ENCODE assay signal across 30 cellular contexts in the genomic region with DNA sequence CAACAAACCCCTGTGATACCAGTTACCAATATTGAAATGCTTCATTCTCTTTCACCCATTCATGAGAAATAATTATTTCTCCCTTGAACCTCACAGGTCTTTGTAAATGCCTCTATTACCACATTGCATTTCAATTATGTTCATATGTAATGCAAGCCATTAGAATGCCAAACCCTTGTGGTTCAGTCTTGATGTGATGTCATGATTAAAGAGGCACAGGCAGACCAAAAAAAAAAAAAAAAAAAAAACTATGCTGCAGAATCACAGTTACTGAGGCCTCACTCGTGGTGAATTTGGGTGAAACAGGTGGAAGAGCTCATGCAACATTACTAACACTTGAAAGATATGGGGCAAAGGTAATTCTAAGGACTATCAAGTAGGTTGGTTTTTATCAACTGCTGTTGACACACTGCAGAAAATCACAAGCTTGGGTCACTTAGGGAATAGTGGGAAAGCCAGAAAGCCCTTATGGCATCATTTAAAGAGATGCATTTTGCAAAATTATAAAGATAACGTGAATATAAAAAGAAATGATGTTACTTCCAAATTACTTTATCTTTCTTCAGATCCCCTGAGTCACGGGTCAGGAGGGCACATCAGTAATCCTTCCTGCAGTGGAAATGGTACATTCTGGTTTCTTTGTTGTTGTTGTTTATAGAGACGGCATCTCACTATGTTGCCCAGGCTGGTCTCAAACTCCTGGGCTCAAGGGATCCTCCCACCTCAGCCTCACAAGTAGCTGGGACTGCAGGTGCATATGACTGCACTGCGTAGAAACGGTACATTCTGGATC. TPM values are rescaled to one million over a fixed set of nuclear protein-coding genes. Genes with fewer than 3 reads are reported as not detected.
DNase-seq lines count a peak whose midpoint lies in the region; ATAC-seq, FAIRE-seq and TF ChIP-seq lines count a peak whose summit lies in the region.
"Had no signal": no experiment of that assay in that cellular context is flagged by ENCODE, and none has a peak within 500 bp of the region (broad histone marks: within the 10 kb centered on the region; RNA-seq: fewer than 3 reads in every experiment).

No MANE protein-coding gene starts in this region.

- H3K4me2 ChIP-seq in K562 (ENCODE audit: insufficient read depth, low read length) = no peak overlapping the region
- no peak overlapping the region for H3K4me2 ChIP-seq in neuronal stem cell (ENCODE audit: insufficient read depth, low read length, poor library complexity, severe bottlenecking)
- H3K4me2 ChIP-seq: neural progenitor cell had no signal

- H3K36me3 Mint-ChIP-seq in activated T-helper 1 cell treated with anti-CD3 and anti-CD28 coated beads, Interleukin-12 subunit alpha, Interleukin-12 subunit beta, Interleukin-2, Interleukin-4 antibody, amounts not matched to agents 30 ng/mL and 10 ng/mL and 1 ng/mL, durations not matched to agents 14 hours and 24 hours and 36 hours (ENCODE audit: low read depth) = no peaks in the 10 kb centered on the region
- H3K36me3 Mint-ChIP-seq: memory B cell, neural progenitor cell had no signal

- ATAC-seq in K562 = no peak
- ATAC-seq: foreskin keratinocyte, left lung had no signal

- H3K79me1 ChIP-seq in neuronal stem cell (ENCODE audit: low read depth, low read length) = no peaks in the 10 kb centered on the region

- no peak for TF ChIP-seq POLR2A in K562 (conservative IDR thresholded peaks at IDR 0.05)

- DNase-seq in DMS53 (lab: John Stamatoyannopoulos, UW) (peak; percentile 40), DMS53 treated with DMSO at 0.1 percent for 48 hours (lab: John Stamatoyannopoulos, UW; ENCODE audit: unreplicated experiment) (no peak), HTR-8/SVneo (ENCODE audit: insufficient read length, low spot score) (no peak), K562 (ENCODE audit: extremely low read depth in 1 of 4, low spot score in 3 of 4) (no peak), fibroblast of villous mesenchyme (ENCODE audit: low read depth) (peak; percentile 30), neuronal stem cell (ENCODE audit: low spot score) (no peak), DMS153 (lab: John Stamatoyannopoulos, UW) (no peak)
- no peak for DNase-seq in activated T-helper 1 cell treated with anti-CD3 and anti-CD28 coated beads, Interleukin-12 subunit alpha, Interleukin-12 subunit beta, Interleukin-2, Interleukin-4 antibody, amounts not matched to agents 30 ng/mL and 10 ng/mL and 1 ng/mL, durations not matched to agents 14 hours and 24 hours and 36 hours (ENCODE audit: low spot score)
- DNase-seq: activated CD4-positive, alpha-beta T cell treated with anti-CD3 and anti-CD28 coated beads for 48 hours; activated naive CD4-positive, alpha-beta T cell; adrenal gland; foreskin keratinocyte; HCEC 1CT; head of caudate nucleus; islet precursor cell; left lung; NCI-H1092; NCI-H187; NCI-H446 treated with DMSO at 0.1 percent for 48 hours; NCI-H774; small intestine; stimulated activated naive CD4-positive, alpha-beta T cell had no signal

- no peak overlapping the region for H4K91ac ChIP-seq in neuronal stem cell (ENCODE audit: low read depth, low read length, poor library complexity)

- no peak overlapping the region for H3K27ac ChIP-seq in K562 (ENCODE audit: extremely low read depth, low read depth, low read length)
- H3K27ac ChIP-seq in neuronal stem cell (replicated peaks; ENCODE audit: low read length) = no peak overlapping the region
- H3K27ac ChIP-seq: 22Rv1, adrenal gland, breast epithelium, foreskin keratinocyte, neural progenitor cell, thoracic aorta had no signal

- in situ Hi-C loops in K562 (cut with MboI) = no loop called here

- no peak for TF ChIP-seq EP300 in K562 (IDR thresholded peaks at IDR 0.05; ENCODE audit: low read length)

- no peak overlapping the region for H3K4ac ChIP-seq in neuronal stem cell (ENCODE audit: low read length)

- H4K8ac ChIP-seq in neuronal stem cell (ENCODE audit: low read depth, low read length) = no peak overlapping the region

- no peak for TF ChIP-seq RAD21 in K562 (CRISPR knock-in tag; conservative IDR thresholded peaks at IDR 0.05 in 1 of 2, IDR thresholded peaks at IDR 0.05 in 1 of 2)

- H3K9me3 ChIP-seq in K562 (replicated peaks; ENCODE audit: control insufficient read depth, insufficient read depth, low read depth, low read length) (no peaks in the 10 kb centered on the region), neuronal stem cell (replicated peaks in 1 of 2; ENCODE audit: control insufficient read depth in 2 of 2, insufficient read depth in 1 of 2, low read depth in 1 of 2, low read length in 2 of 2) (no peaks in the 10 kb centered on the region)
- H3K9me3 ChIP-seq: adrenal gland, breast epithelium, left lung, thoracic aorta had no signal

- H2BK5ac ChIP-seq in neuronal stem cell (ENCODE audit: low read length) = no peak overlapping the region

- H3K4me3 Mint-ChIP-seq in activated T-helper 1 cell treated with anti-CD3 and anti-CD28 coated beads, Interleukin-12 subunit alpha, Interleukin-12 subunit beta, Interleukin-2, Interleukin-4 antibody, amounts not matched to agents 30 ng/mL and 10 ng/mL and 1 ng/mL, durations not matched to agents 14 hours and 24 hours and 36 hours = no peak overlapping the region
- H3K4me3 Mint-ChIP-seq: CD14-positive monocyte; memory B cell; neural progenitor cell; T-helper 2 cell treated with Interferon-gamma antibody and Interleukin-4, amounts not matched to agents 5 μg/mL and 100 μg/mL, for 36 hours had no signal

- no TSS peak for BruUV-seq in K562 (replicated peaks; lab: Mats Ljungman, UMichigan)

- CTCF ChIA-PET in K562 (lab: Yijun Ruan, JAX; ENCODE audit: low intra/inter-chr PET ratio) = no interaction called here

- no peak overlapping the region for H2BK15ac ChIP-seq in neuronal stem cell (ENCODE audit: low read length)

- H3K9me3 Mint-ChIP-seq in activated T-helper 1 cell treated with anti-CD3 and anti-CD28 coated beads, Interleukin-12 subunit alpha, Interleukin-12 subunit beta, Interleukin-2, Interleukin-4 antibody, amounts not matched to agents 30 ng/mL and 10 ng/mL and 1 ng/mL, durations not matched to agents 14 hours and 24 hours and 36 hours = no peaks in the 10 kb centered on the region
- H3K9me3 Mint-ChIP-seq: CD14-positive monocyte; memory B cell; neural progenitor cell; T-helper 2 cell treated with Interferon-gamma antibody and Interleukin-4, amounts not matched to agents 5 μg/mL and 100 μg/mL, for 36 hours had no signal

- H3K9ac ChIP-seq in K562 (ENCODE audit: insufficient read depth in 1 of 2, low read depth in 2 of 2, low read length in 2 of 2) (no peak overlapping the region), neuronal stem cell (ENCODE audit: low read depth, low read length, poor library complexity) (no peak overlapping the region)
- H3K9ac ChIP-seq: neural progenitor cell had no signal

- H3K27ac Mint-ChIP-seq in activated T-helper 1 cell treated with anti-CD3 and anti-CD28 coated beads, Interleukin-12 subunit alpha, Interleukin-12 subunit beta, Interleukin-2, Interleukin-4 antibody, amounts not matched to agents 30 ng/mL and 10 ng/mL and 1 ng/mL, durations not matched to agents 14 hours and 24 hours and 36 hours = no peak overlapping the region
- H3K27ac Mint-ChIP-seq: memory B cell; T-helper 2 cell treated with Interferon-gamma antibody and Interleukin-4, amounts not matched to agents 5 μg/mL and 100 μg/mL, for 36 hours had no signal

- H2AFZ ChIP-seq in K562 (ENCODE audit: low read depth, low read length) (no peak overlapping the region), neuronal stem cell (ENCODE audit: low read length) (no peak overlapping the region)
- H2AFZ ChIP-seq: neural progenitor cell had no signal

- no peaks in the 10 kb centered on the region for H4K20me1 ChIP-seq in K562 (replicated peaks; ENCODE audit: control insufficient read depth, insufficient read depth, low read length)

- no peak overlapping the region for H2BK120ac ChIP-seq in neuronal stem cell (ENCODE audit: low read depth, low read length)

- H3K14ac ChIP-seq in neuronal stem cell (ENCODE audit: low read length) = no peak overlapping the region

- H3K4me1 Mint-ChIP-seq in activated T-helper 1 cell treated with anti-CD3 and anti-CD28 coated beads, Interleukin-12 subunit alpha, Interleukin-12 subunit beta, Interleukin-2, Interleukin-4 antibody, amounts not matched to agents 30 ng/mL and 10 ng/mL and 1 ng/mL, durations not matched to agents 14 hours and 24 hours and 36 hours (ENCODE audit: low read depth) = peaks cover 7% of the 10 kb centered on the region
- H3K4me1 Mint-ChIP-seq: neural progenitor cell had no signal

- no peaks in the 10 kb centered on the region for H3K9me1 ChIP-seq in K562 (ENCODE audit: control insufficient read depth, insufficient read depth, low read length)

- H3K23ac ChIP-seq in neuronal stem cell (ENCODE audit: low read depth, low read length, poor library complexity) = no peak overlapping the region

- H3K4me1 ChIP-seq in K562 (replicated peaks in 1 of 2; ENCODE audit: control insufficient read depth in 2 of 2, insufficient read depth in 2 of 2, low read length in 2 of 2) (peaks cover 0 to 10% of the 10 kb centered on the region in 2 experiments; a peak in 3 of 5 replicates), neuronal stem cell (ENCODE audit: control insufficient read depth in 2 of 2, insufficient read depth in 1 of 2, low read depth in 1 of 2, low read length in 2 of 2) (no peaks in the 10 kb centered on the region)
- H3K4me1 ChIP-seq: adrenal gland, breast epithelium, neural progenitor cell had no signal

- FAIRE-seq in HTR-8/SVneo (lab: Jason Lieb, UNC) (peak; percentile 58), K562 (lab: Jason Lieb, UNC) (no peak)
- FAIRE-seq: GM12891, small intestine had no signal

- intact Hi-C loops in K562 (cut with micrococcal nuclease) = no loop called here
- intact Hi-C loops in activated T-helper 1 cell treated with anti-CD3 and anti-CD28 coated beads, Interleukin-12 subunit alpha, Interleukin-12 subunit beta, Interleukin-2, Interleukin-4 antibody, amounts not matched to agents 30 ng/mL and 10 ng/mL and 1 ng/mL, durations not matched to agents 14 hours and 24 hours and 36 hours (cut with micrococcal nuclease) = no loop called here

- H2AK5ac ChIP-seq in neuronal stem cell (ENCODE audit: low read depth, low read length) = no peak overlapping the region

- WGBS in K562 (ENCODE audit: insufficient coverage, low coverage, missing lambda C conversion rate) = 38% methylated on average over 6 of the region's 6 CpGs
- no CpG with 5 or more reads among the region's 6 CpGs for WGBS in neuronal stem cell (ENCODE audit: extremely low coverage in 2 of 2, insufficient read length in 2 of 2, insufficient replicate concordance in 1 of 2), 2 donors

- no peak overlapping the region for H3K18ac ChIP-seq in neuronal stem cell (ENCODE audit: low read length)

- H2BK12ac ChIP-seq in neuronal stem cell (ENCODE audit: low read length) = no peak overlapping the region

- no peaks in the 10 kb centered on the region for H3K27me3 ChIP-seq in K562 (ENCODE audit: control insufficient read depth in 2 of 2, insufficient read depth in 2 of 2, low read length in 2 of 2)
- no peaks in the 10 kb centered on the region for H3K27me3 ChIP-seq in neuronal stem cell (ENCODE audit: control insufficient read depth in 3 of 3, insufficient read depth in 3 of 3, low read depth in 1 of 3, low read length in 3 of 3)
- H3K27me3 ChIP-seq: adrenal gland, breast epithelium, foreskin keratinocyte, left lung, neural progenitor cell had no signal

- POLR2A ChIA-PET in K562 (lab: Yijun Ruan, JAX) = no interaction called here

- H3K4me3 ChIP-seq in K562 (no peak overlapping the region), fibroblast of villous mesenchyme (ENCODE audit: low read depth, low read length) (no peak overlapping the region), neuronal stem cell (ENCODE audit: low read length in 2 of 2) (no peak overlapping the region)
- H3K4me3 ChIP-seq: adrenal gland, breast epithelium, left lung, neural progenitor cell, thoracic aorta had no signal

- H3K36me3 ChIP-seq in K562 (ENCODE audit: control insufficient read depth, insufficient read depth, low read length) = no peaks in the 10 kb centered on the region
- H3K36me3 ChIP-seq in neuronal stem cell (replicated peaks in 1 of 2; ENCODE audit: control insufficient read depth in 2 of 2, insufficient read depth in 2 of 2, low read length in 2 of 2) = no peaks in the 10 kb centered on the region
- H3K36me3 ChIP-seq: adrenal gland, breast epithelium, left lung, neural progenitor cell, thoracic aorta had no signal

- TF ChIP-seq CTCF in K562 (IDR thresholded peaks at IDR 0.05 in 2 of 3, conservative IDR thresholded peaks at IDR 0.05 in 1 of 3; ENCODE audit: insufficient read depth in 2 of 3, low read depth in 1 of 3, low read length in 3 of 3) (no peak), fibroblast of villous mesenchyme (IDR thresholded peaks at IDR 0.05; ENCODE audit: insufficient read depth, low read depth, low read length) (no peak)

- no peaks in the 10 kb centered on the region for H3K79me2 ChIP-seq in K562 (ENCODE audit: control insufficient read depth, insufficient read depth, low read length)

- peaks cover 4% of the 10 kb centered on the region for H3K27me3 Mint-ChIP-seq in activated T-helper 1 cell treated with anti-CD3 and anti-CD28 coated beads, Interleukin-12 subunit alpha, Interleukin-12 subunit beta, Interleukin-2, Interleukin-4 antibody, amounts not matched to agents 30 ng/mL and 10 ng/mL and 1 ng/mL, durations not matched to agents 14 hours and 24 hours and 36 hours (ENCODE audit: insufficient read depth)

RNA-seq across cellular contexts. Expression of gene EPG5, which starts 9.6 kb away (rescaled TPM):
- total RNA-seq in K562 (2011; cell fraction: chromatin; rRNA removed; ENCODE audit: low replicate concordance) = 64.4 and 123 TPM in 2 replicates
- 26.0 and 39.5 TPM in 2 replicates for total RNA-seq in K562 (2011; cell fraction: nucleolus; rRNA removed)
- total RNA-seq in K562 (2011; cell fraction: nucleoplasm; rRNA removed) = 48.6 and 49.2 TPM in 2 replicates
- 4.0 and 5.1 TPM in 2 replicates for total RNA-seq in K562 (2014; rRNA removed)
- 7.9 and 10.2 TPM in 2 replicates for total RNA-seq in K562 (2014; rRNA removed; fragmentation: Illumina TruSeq; extraction: Trizol)
- 5.8 and 7.6 TPM in 2 replicates for total RNA-seq in K562 (2015; rRNA removed; fragmentation: Illumina TruSeq; extraction: Trizol)
- total RNA-seq in K562 (2021) = 9.0 and 9.1 TPM in 2 replicates
- polyA plus RNA-seq in K562 (2011; rRNA removed) = 9.7 and 10.7 TPM in 2 replicates
- polyA plus RNA-seq in K562 (2011; cell fraction: cytosol; rRNA removed) = 8.3 and 9.0 TPM in 2 replicates
- polyA plus RNA-seq in K562 (2011; cell fraction: nucleus; rRNA removed) = 21.6 and 29.3 TPM in 2 replicates
- polyA plus RNA-seq in K562 (2012) = 3.6 and 5.3 TPM in 2 replicates
- polyA plus RNA-seq in K562 (2014; fragmentation: Illumina TruSeq; extraction: Trizol) = 5.2 and 5.8 TPM in 2 replicates
- 1 to 10 TPM; 1.3 to 1.4 TPM for polyA plus RNA-seq in K562 (2014; fragmentation: Nextera tagmentation; extraction: Ambion mirVana)
- 4.1 and 6.4 TPM in 2 replicates for polyA plus RNA-seq in K562 (2014; rRNA removed)
- polyA minus RNA-seq in K562 (2011; rRNA and poly(A)+ RNA removed) = 46.2 and 46.7 TPM in 2 replicates
- polyA minus RNA-seq in K562 (2011; cell fraction: cytosol; rRNA and poly(A)+ RNA removed) = 10.7 and 10.8 TPM in 2 replicates
- 24.5 and 37.9 TPM in 2 replicates for polyA minus RNA-seq in K562 (2011; cell fraction: nucleus; rRNA and poly(A)+ RNA removed)
- 45.1 and 161 TPM in 2 replicates for total RNA-seq in fibroblast of villous mesenchyme
- polyA plus RNA-seq in neuronal stem cell (2013, experiment 1 of 2) = 4.1 TPM
- 4.6 TPM for polyA plus RNA-seq in neuronal stem cell (2013, experiment 2 of 2)
- total RNA-seq in activated T-helper 1 cell treated with anti-CD3 and anti-CD28 coated beads, Interleukin-12 subunit alpha, Interleukin-12 subunit beta, Interleukin-2, Interleukin-4 antibody, amounts not matched to agents 30 ng/mL and 10 ng/mL and 1 ng/mL, durations not matched to agents 14 hours and 24 hours and 36 hours = 14.3 and 14.6 TPM in 2 replicates

Comparison
In these comparisons a context has a peak if more than half of its experiments do, and no peak if none do; other contexts are left out.
1. DNase-seq: peak in DMS53 (single experiment) and fibroblast of villous mesenchyme (single experiment); none in DMS53 treated with DMSO at 0.1 percent for 48 hours (single experiment), HTR-8/SVneo (single experiment), K562 (0 of 4), neuronal stem cell (single experiment), DMS153 (single experiment) and activated T-helper 1 cell treated with anti-CD3 and anti-CD28 coated beads, Interleukin-12 subunit alpha, Interleukin-12 subunit beta, Interleukin-2, Interleukin-4 antibody, amounts not matched to agents 30 ng/mL and 10 ng/mL and 1 ng/mL, durations not matched to agents 14 hours and 24 hours and 36 hours (single experiment).